Comparison of ENCODE assay signal across 8 cellular contexts in the genomic region with DNA sequence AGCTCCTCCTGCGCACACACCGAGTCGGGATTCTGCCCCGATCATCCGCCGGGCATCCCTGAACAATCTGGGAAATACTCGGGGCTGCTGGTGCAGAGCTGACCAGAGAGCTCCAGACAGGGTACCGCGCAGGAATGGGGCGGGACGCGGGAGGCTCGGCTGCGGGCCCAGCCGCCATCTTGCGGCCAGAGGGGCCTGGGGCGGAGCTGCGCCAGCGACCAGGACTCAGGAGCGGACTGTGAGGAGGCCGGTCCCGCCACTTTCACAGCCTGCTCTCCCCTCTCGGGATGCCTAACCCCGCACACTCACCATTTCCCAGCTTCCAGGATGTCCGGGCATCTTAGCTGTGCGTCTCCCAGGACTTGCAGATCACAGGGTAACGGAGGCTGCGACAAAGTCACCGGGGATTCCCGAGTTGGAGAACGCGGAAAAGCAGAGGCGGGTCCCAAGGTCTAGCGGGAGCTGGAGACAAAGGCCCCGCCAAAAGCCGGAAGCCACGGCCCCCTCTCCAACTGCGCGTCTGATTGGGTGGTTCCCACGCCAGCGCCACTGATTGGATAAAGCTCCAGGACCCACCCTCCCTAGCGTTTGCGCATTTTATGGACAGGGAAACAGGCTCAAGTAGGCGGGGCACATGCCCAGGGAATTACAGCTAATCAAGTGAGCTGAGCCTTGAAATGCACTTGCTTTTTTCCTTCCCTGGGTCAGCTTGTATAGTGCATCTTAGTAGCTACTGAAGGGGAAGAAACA. TPM values are rescaled to one million over a fixed set of nuclear protein-coding genes. Genes with fewer than 3 reads are reported as not detected.
DNase-seq lines count a peak whose midpoint lies in the region; ATAC-seq, FAIRE-seq and TF ChIP-seq lines count a peak whose summit lies in the region.

No MANE protein-coding gene starts in this region.

- H3K4me3 Mint-ChIP-seq in CD8-positive, alpha-beta T cell: peak overlapping the region; percentile 93
- peak overlapping the region; percentile 94 to 96 (median 96) for H3K4me3 Mint-ChIP-seq in nephron

- CTCF ChIA-PET in CD8-positive, alpha-beta T cell (lab: Charles Lee): interaction anchor here (1.2 kb wide), 2 partner anchors 12 to 16 kb away, joined by 4 to 5 read pairs; partner anchors contain the start of gene ZNF43

- FAIRE-seq in HTR-8/SVneo (lab: Jason Lieb, UNC): peak; percentile 74

- H3K27ac Mint-ChIP-seq in CD8-positive, alpha-beta T cell: peak overlapping the region; percentile 91
- peak overlapping the region; percentile 84 to 98 (median 98) for H3K27ac Mint-ChIP-seq in nephron

- peaks cover 21% of the 10 kb centered on the region for H3K36me3 Mint-ChIP-seq in CD8-positive, alpha-beta T cell
- H3K36me3 Mint-ChIP-seq in nephron (ENCODE audit: low read depth): peaks cover 47% of the 10 kb centered on the region

- H3K27ac ChIP-seq in CD8-positive, alpha-beta T cell (ENCODE audit: low read depth, low read length): peak overlapping the region; percentile 68

- H3K9me3 ChIP-seq in CD8-positive, alpha-beta T cell (ENCODE audit: low read length): no peaks in the 10 kb centered on the region

- POLR2A ChIA-PET in CD8-positive, alpha-beta T cell (lab: Charles Lee): interaction anchor here (0.5 to 2.4 kb wide), 9 partner anchors 10 to 1773 kb away, joined by 3 to 49 read pairs (median 5); partner anchors contain the start of genes ZNF100, ZNF429 and ZNF43

- peak overlapping the region; percentile 95 for H3K4me3 ChIP-seq in CD8-positive, alpha-beta T cell (ENCODE audit: low read depth, low read length)
- peak overlapping the region; percentile 97 for H3K4me3 ChIP-seq in fibroblast of villous mesenchyme (ENCODE audit: low read depth, low read length)

- H3K36me3 ChIP-seq in CD8-positive, alpha-beta T cell (ENCODE audit: insufficient read depth, low read length): no peaks in the 10 kb centered on the region

- intact Hi-C loops in CD8-positive, alpha-beta T cell (cut with DNase I, micrococcal nuclease): loop anchor here (1.0 to 10.0 kb wide), 8 partner anchors 15 to 1546 kb away; partner anchors contain the start of genes ZNF100 (in 2 of the 2), ZNF43 (in 2 of the 2), ZNF66 (in 2 of the 2) and ZNF430 (in 1 of the 2)

- H3K27me3 Mint-ChIP-seq in CD8-positive, alpha-beta T cell (ENCODE audit: low read depth): peaks cover 2% of the 10 kb centered on the region
- no peaks in the 10 kb centered on the region for H3K27me3 Mint-ChIP-seq in nephron (ENCODE audit: low read depth)

- DNase-seq in CD8-positive, alpha-beta T cell: peak; percentile 72 to 91 (median 87)
- DNase-seq in HTR-8/SVneo (ENCODE audit: insufficient read length, low spot score): peak; percentile 86
- DNase-seq in RPMI8226: peak; percentile 84
- peak; percentile 88 for DNase-seq in activated gamma-delta T cell treated with Interleukin-2 at 50 U/mL for 16 hours
- DNase-seq in fibroblast of villous mesenchyme (ENCODE audit: low read depth): peak; percentile 95
- DNase-seq in stimulated activated naive CD4-positive, alpha-beta T cell treated with Interleukin-2 at 50 U/mL for 16 hours (lab: John Stamatoyannopoulos, UW): peak; percentile 87

- H3K9me3 Mint-ChIP-seq in CD8-positive, alpha-beta T cell: no peaks in the 10 kb centered on the region
- H3K9me3 Mint-ChIP-seq in nephron: peaks cover 8% of the 10 kb centered on the region

- peaks cover 26% of the 10 kb centered on the region for H3K4me1 Mint-ChIP-seq in CD8-positive, alpha-beta T cell (ENCODE audit: low read depth)
- H3K4me1 Mint-ChIP-seq in nephron: peaks cover 15% of the 10 kb centered on the region

- TF ChIP-seq CTCF in CD8-positive, alpha-beta T cell (IDR thresholded peaks at IDR 0.05): no peak
- TF ChIP-seq CTCF in fibroblast of villous mesenchyme (IDR thresholded peaks at IDR 0.05; ENCODE audit: insufficient read depth, low read depth, low read length): no peak
- TF ChIP-seq CTCF in nephron (IDR thresholded peaks at IDR 0.05; ENCODE audit: unreplicated experiment in 3 of 3): no peak

- ATAC-seq in CD8-positive, alpha-beta T cell: peak; percentile 99
- ATAC-seq in GM19463 (IDR thresholded peaks at IDR 0.05; ENCODE audit: unreplicated experiment): peak; percentile 99

- peaks cover 11% of the 10 kb centered on the region for H3K4me1 ChIP-seq in CD8-positive, alpha-beta T cell (ENCODE audit: insufficient read depth, low read length)

- no peaks in the 10 kb centered on the region for H3K27me3 ChIP-seq in CD8-positive, alpha-beta T cell (ENCODE audit: insufficient read depth, low read length)

RNA-seq across cellular contexts. Expression of gene ZNF43, which starts 15.8 kb away (rescaled TPM):
- 10 to 100 TPM; 29.9 to 31.8 TPM for total RNA-seq in CD8-positive, alpha-beta T cell
- 6.4 and 9.1 TPM in 2 replicates for total RNA-seq in fibroblast of villous mesenchyme

Comparison
In these comparisons a context has a peak if more than half of its experiments do, and no peak if none do; other contexts are left out.
1. Peak in every context shown above with its lines: DNase-seq, ATAC-seq, H3K4me3 ChIP-seq and H3K27ac ChIP-seq.